Comparison of ENCODE assay signal across 1 cellular context in the genomic region with DNA sequence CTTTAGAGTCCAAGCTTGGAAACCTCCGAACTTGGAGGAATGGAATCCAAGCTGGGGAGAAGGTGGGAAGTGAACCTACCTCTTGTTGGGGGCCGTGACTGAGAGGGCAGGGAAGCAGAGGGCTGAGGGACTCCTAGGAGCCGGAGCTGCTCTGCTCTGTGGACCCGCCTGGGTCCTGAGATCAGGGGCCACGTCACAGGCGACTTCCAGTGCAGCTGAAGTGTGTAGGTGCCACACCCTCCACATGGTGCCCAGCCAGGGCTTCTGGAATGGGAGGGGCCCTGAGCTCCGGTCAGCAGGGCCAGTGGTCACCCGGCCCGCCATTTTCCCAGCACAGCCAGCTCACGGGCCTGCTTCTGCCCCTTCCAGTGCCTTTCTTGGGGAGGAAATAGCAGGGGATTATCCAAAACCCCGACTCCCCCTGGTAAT.
TF ChIP-seq lines count a peak whose summit lies in the region.

No MANE protein-coding gene starts in this region.

TF ChIP-seq in HepG2, 621 proteins besides CTCF, POLR2A, EP300 and RAD21 (continued from another document):
- TF ChIP-seq SYNCRIP (IDR thresholded peaks at IDR 0.05; ENCODE audit: insufficient read depth, low read depth, low read length) = no peak
- TF ChIP-seq REXO4 (CRISPR knock-in tag; IDR thresholded peaks at IDR 0.05; ENCODE audit: borderline replicate concordance) = no peak
- TF ChIP-seq ZNF556 (CRISPR knock-in tag; IDR thresholded peaks at IDR 0.05; ENCODE audit: borderline replicate concordance) = no peak
- no peak for TF ChIP-seq ZBTB37 (CRISPR knock-in tag; IDR thresholded peaks at IDR 0.05)
- no peak for TF ChIP-seq MTERF4 (CRISPR knock-in tag; IDR thresholded peaks at IDR 0.05)
